In genomic region chr1:200034262-200034557, GRCh38 we compare ENCODE assay signal across 26 cellular contexts. TPM values are rescaled to one million over a fixed set of nuclear protein-coding genes. Genes with fewer than 3 reads are reported as not detected.
DNase-seq lines count a peak whose midpoint lies in the region; ATAC-seq and TF ChIP-seq lines count a peak whose summit lies in the region.
"Had no signal": no experiment of that assay in that cellular context is flagged by ENCODE, and none has a peak within 500 bp of the region (broad histone marks: within the 10 kb centered on the region; RNA-seq: fewer than 3 reads in every experiment).

No MANE protein-coding gene starts in this region.

- H3K36me3 ChIP-seq in left ventricle myocardium inferior (no peaks in the 10 kb centered on the region), body of pancreas (replicated peaks in 1 of 2; ENCODE audit: insufficient read depth in 1 of 2, low read depth in 2 of 2) (no peaks in the 10 kb centered on the region), iPS-18a (ENCODE audit: control insufficient read depth, low read depth, low read length) (no peaks in the 10 kb centered on the region), suprapubic skin (no peaks in the 10 kb centered on the region)
- H3K36me3 ChIP-seq: BLaER1, SJCRH30 had no signal

- TF ChIP-seq POLR2A in body of pancreas (IDR thresholded peaks at IDR 0.05), result no peak
- TF ChIP-seq POLR2A in suprapubic skin (IDR thresholded peaks at IDR 0.05), result no peak

- TF ChIP-seq EP300 in suprapubic skin (IDR thresholded peaks at IDR 0.05), result no peak

- no peaks in the 10 kb centered on the region for H3K9me3 Mint-ChIP-seq in activated naive CD8-positive, alpha-beta T cell treated with anti-CD3 and anti-CD28 coated beads, Interleukin-2, amount 50 U/mL, for 24 hours
- H3K9me3 Mint-ChIP-seq: CD4-positive, alpha-beta T cell; HFFc6 had no signal

- peaks cover 2% of the 10 kb centered on the region for H3K36me3 Mint-ChIP-seq in activated naive CD8-positive, alpha-beta T cell treated with anti-CD3 and anti-CD28 coated beads, Interleukin-2, amount 50 U/mL, for 24 hours (ENCODE audit: low read depth)

- peak overlapping the region; percentile 18 for H3K9ac ChIP-seq in iPS-18a (ENCODE audit: low read length)
- H3K9ac ChIP-seq: BLaER1 had no signal

- no peak overlapping the region for H3K27ac ChIP-seq in left ventricle myocardium inferior (replicated peaks)
- H3K27ac ChIP-seq in body of pancreas, result peak overlapping the region; percentile 71 to 96 (median 94)
- no peak overlapping the region for H3K27ac ChIP-seq in iPS-18a (ENCODE audit: low read length)
- no peak overlapping the region for H3K27ac ChIP-seq in suprapubic skin
- H3K27ac ChIP-seq: 22Rv1, BLaER1, HL-60, SJCRH30 had no signal

- TF ChIP-seq CTCF in left ventricle myocardium inferior (IDR thresholded peaks at IDR 0.05; ENCODE audit: borderline replicate concordance) (no peak), body of pancreas (IDR thresholded peaks at IDR 0.05) (no peak), suprapubic skin (IDR thresholded peaks at IDR 0.05) (no peak)

- whole genome bisulfite sequencing in body of pancreas, 2 donors, result 16 to 20% methylated on average over 7 of the region's 7 CpGs
- WGBS in suprapubic skin, result 19% methylated on average over 7 of the region's 7 CpGs

- H3K4me3 ChIP-seq in left ventricle myocardium inferior (peak overlapping the region; percentile 40), body of pancreas (peak overlapping the region in 1 of 2 donors; percentile 4), iPS-18a (ENCODE audit: low read length) (peak overlapping the region; percentile 32), suprapubic skin (peak overlapping the region; percentile 36)
- H3K4me3 ChIP-seq: BLaER1, SJCRH30 had no signal

- intact Hi-C loops in left ventricle myocardium inferior (cut with micrococcal nuclease), result no loop called here
- intact Hi-C loops in cardiac septum (cut with DNase I), result no loop called here
- intact Hi-C loops in body of pancreas (cut with DNase I), result no loop called here

- H3K27me3 ChIP-seq in left ventricle myocardium inferior (ENCODE audit: low read depth) (peaks cover 100% of the 10 kb centered on the region), body of pancreas (no peaks in the 10 kb centered on the region), iPS-18a (ENCODE audit: control insufficient read depth, insufficient read depth, low read length) (peaks cover 91% of the 10 kb centered on the region), suprapubic skin (peaks cover 96% of the 10 kb centered on the region)
- H3K27me3 ChIP-seq: SJCRH30 had no signal

- ATAC-seq in body of pancreas, result no peak
- ATAC-seq in HG02642 (IDR thresholded peaks at IDR 0.05; ENCODE audit: poor library complexity, unreplicated experiment), result no peak
- ATAC-seq in activated naive CD8-positive, alpha-beta T cell treated with anti-CD3 and anti-CD28 coated beads, Interleukin-2, amount 50 U/mL, for 24 hours, result no peak
- ATAC-seq: Panc1 had no signal

- DNase-seq in left ventricle myocardium inferior (no peak), cardiac septum (ENCODE audit: low spot score) (no peak), body of pancreas (no peak), suprapubic skin (ENCODE audit: low spot score in 2 of 2) (no peak), NCI-H510A treated with DMSO at 0.1 percent for 48 hours (lab: John Stamatoyannopoulos, UW) (no peak)
- DNase-seq in activated naive CD8-positive, alpha-beta T cell treated with anti-CD3 and anti-CD28 coated beads, Interleukin-2, amount 50 U/mL, for 24 hours, result no peak
- DNase-seq: ACHN; CD4-positive, alpha-beta T cell; COR-L47; DMS79 treated with DMSO at 0.1 percent for 48 hours; HFFc6; MV-4-11; NCI-H1105 treated with DMSO at 0.1 percent for 48 hours; NCI-H2029 treated with DMSO at 0.1 percent for 48 hours; NCI-H226; NCI-H524; NCI-H774; NK-92 treated with Interleukin-12 subunit alpha and Interleukin-12 subunit beta, amount 100 ng/mL, for 24 hours; SJCRH30 had no signal

- no peak overlapping the region for H3K4me3 Mint-ChIP-seq in activated naive CD8-positive, alpha-beta T cell treated with anti-CD3 and anti-CD28 coated beads, Interleukin-2, amount 50 U/mL, for 24 hours
- H3K4me3 Mint-ChIP-seq: CD4-positive, alpha-beta T cell; HFFc6 had no signal

- H3K4me1 Mint-ChIP-seq in activated naive CD8-positive, alpha-beta T cell treated with anti-CD3 and anti-CD28 coated beads, Interleukin-2, amount 50 U/mL, for 24 hours, result peaks cover 7% of the 10 kb centered on the region

- H3K27ac Mint-ChIP-seq in activated naive CD8-positive, alpha-beta T cell treated with anti-CD3 and anti-CD28 coated beads, Interleukin-2, amount 50 U/mL, for 24 hours, result no peak overlapping the region
- H3K27ac Mint-ChIP-seq: CD4-positive, alpha-beta T cell; HFFc6 had no signal

- H3K27me3 Mint-ChIP-seq in activated naive CD8-positive, alpha-beta T cell treated with anti-CD3 and anti-CD28 coated beads, Interleukin-2, amount 50 U/mL, for 24 hours, result peaks cover 54% of the 10 kb centered on the region

- H3K4me1 ChIP-seq in left ventricle myocardium inferior (peaks cover 32% of the 10 kb centered on the region), body of pancreas (peaks cover 62% of the 10 kb centered on the region), iPS-18a (ENCODE audit: control insufficient read depth, low read depth, low read length) (peaks cover 50% of the 10 kb centered on the region), suprapubic skin (peaks cover 35% of the 10 kb centered on the region)
- H3K4me1 ChIP-seq: BLaER1, SJCRH30 had no signal

- H3K9me3 ChIP-seq in left ventricle myocardium inferior (replicated peaks), result no peaks in the 10 kb centered on the region
- no peaks in the 10 kb centered on the region for H3K9me3 ChIP-seq in body of pancreas
- no peaks in the 10 kb centered on the region for H3K9me3 ChIP-seq in iPS-18a (ENCODE audit: control insufficient read depth, low read depth, low read length)
- no peaks in the 10 kb centered on the region for H3K9me3 ChIP-seq in suprapubic skin
- H3K9me3 ChIP-seq: SJCRH30 had no signal

RNA-seq across cellular contexts. Expression of gene NR5A2, which starts 6.7 kb away (rescaled TPM):
- total RNA-seq in left ventricle myocardium inferior, result 1.3 TPM
- 0.89 TPM for total RNA-seq in cardiac septum
- total RNA-seq in body of pancreas, result 100 to 1,000 TPM in 1 of 2 donors, 10 to 100 TPM in 1; 98.3 to 202 TPM
- total RNA-seq in suprapubic skin, result 1 to 10 TPM in 2 of 4 donors, under 1 TPM in 2; 0.49 to 3.3 (median 0.96) TPM
- total RNA-seq: CD4-positive, alpha-beta T cell; G401 had no signal

Comparison
In these comparisons a context has a peak if more than half of its experiments do, and no peak if none do; other contexts are left out.
1. H3K27ac ChIP-seq: peak in body of pancreas (4 of 4); none in left ventricle myocardium inferior (single experiment), iPS-18a (single experiment) and suprapubic skin (single experiment).
2. RNA of gene NR5A2, which starts 6.7 kb away (total RNA-seq): 98.3 to 202 TPM in body of pancreas; 1.3 TPM in left ventricle myocardium inferior (single experiment), 0.49 to 3.3 TPM in suprapubic skin and 0.89 TPM in cardiac septum (single experiment); every median in the first group is over 10 times any median in the second.